Comparison of ENCODE assay signal across 10 cellular contexts in genomic region chr9:137243626-137244485, GRCh38. TPM values are rescaled to one million over a fixed set of nuclear protein-coding genes. Genes with fewer than 3 reads are reported as not detected.
DNase-seq lines count a peak whose midpoint lies in the region; ATAC-seq and TF ChIP-seq lines count a peak whose summit lies in the region.
"Had no signal": no experiment of that assay in that cellular context is flagged by ENCODE, and none has a peak within 500 bp of the region (broad histone marks: within the 10 kb centered on the region; RNA-seq: fewer than 3 reads in every experiment).

No MANE protein-coding gene starts in this region.

- H3K9me2 ChIP-seq in GM23338 (ENCODE audit: insufficient read depth) = no peaks in the 10 kb centered on the region

- WGBS in gastroesophageal sphincter (ENCODE audit: low coverage in 1 of 2), 2 donors = 68% methylated on average over 3 of the region's 15 CpGs; no CpG with 5 or more reads in 1 of the 2 donors
- 61 to 69% (median 61%) methylated on average over 15 of the region's 15 CpGs for WGBS in ovary, 3 donors

- H3K27ac ChIP-seq in GM23338 (ENCODE audit: low read depth) = 0 out of 2 replicates have a peak overlapping the region, but pooled peaks have one; percentile 26
- peak overlapping the region in 3 of 4 donors; percentile 4 to 99 (median 19) for H3K27ac ChIP-seq in gastroesophageal sphincter
- H3K27ac ChIP-seq in ovary = no peak overlapping the region
- H3K27ac ChIP-seq in colonic mucosa = no peak overlapping the region

- H3K4me1 Mint-ChIP-seq in CD14-positive monocyte (peaks cover 36% of the 10 kb centered on the region), GM23338 (peaks cover 30% of the 10 kb centered on the region)
- peaks cover 23% of the 10 kb centered on the region for H3K4me1 Mint-ChIP-seq in T-helper 1 cell treated with Interleukin-12 subunit alpha and Interleukin-12 subunit beta and Interleukin-4 antibody, amounts not matched to agents 30 μg/mL and 1 μg/mL, for 36 hours (ENCODE audit: low read depth)

- H3K27me3 Mint-ChIP-seq in CD14-positive monocyte (ENCODE audit: low read depth in 3 of 3) (peaks cover 2 to 4% (median 2%) of the 10 kb centered on the region in 3 donors), GM23338 (ENCODE audit: insufficient read depth, low read depth, poor library complexity) (peaks cover 24% of the 10 kb centered on the region)
- H3K27me3 Mint-ChIP-seq in T-helper 1 cell treated with Interleukin-12 subunit alpha and Interleukin-12 subunit beta and Interleukin-4 antibody, amounts not matched to agents 30 μg/mL and 1 μg/mL, for 36 hours (ENCODE audit: low read depth) = no peaks in the 10 kb centered on the region

- TF ChIP-seq POLR2A in gastroesophageal sphincter (IDR thresholded peaks at IDR 0.05) = peak in 1 of 2 donors; percentile 4
- TF ChIP-seq POLR2A in ovary (IDR thresholded peaks at IDR 0.05) = no peak

- H3K36me3 Mint-ChIP-seq in CD14-positive monocyte = peaks cover 15 to 18% of the 10 kb centered on the region in 2 donors
- peaks cover 31% of the 10 kb centered on the region for H3K36me3 Mint-ChIP-seq in GM23338 (ENCODE audit: low read depth)
- H3K36me3 Mint-ChIP-seq in T-helper 1 cell treated with Interleukin-12 subunit alpha and Interleukin-12 subunit beta and Interleukin-4 antibody, amounts not matched to agents 30 μg/mL and 1 μg/mL, for 36 hours (ENCODE audit: low read depth) = peaks cover 24% of the 10 kb centered on the region

- H3K4me3 Mint-ChIP-seq in CD14-positive monocyte (no peak overlapping the region), GM23338 (peak overlapping the region; percentile 86)
- peak overlapping the region; percentile 59 for H3K4me3 Mint-ChIP-seq in T-helper 1 cell treated with Interleukin-12 subunit alpha and Interleukin-12 subunit beta and Interleukin-4 antibody, amounts not matched to agents 30 μg/mL and 1 μg/mL, for 36 hours

- H3K27ac Mint-ChIP-seq in CD14-positive monocyte = peak overlapping the region in 5 of 7 donors; percentile 18 to 77 (median 57)
- peak overlapping the region; percentile 59 for H3K27ac Mint-ChIP-seq in GM23338
- peak overlapping the region; percentile 52 for H3K27ac Mint-ChIP-seq in T-helper 1 cell treated with Interleukin-12 subunit alpha and Interleukin-12 subunit beta and Interleukin-4 antibody, amounts not matched to agents 30 μg/mL and 1 μg/mL, for 36 hours

- no peak for TF ChIP-seq CTCF in CD14-positive monocyte (IDR thresholded peaks at IDR 0.05)
- no peak for TF ChIP-seq CTCF in GM23338 (conservative IDR thresholded peaks at IDR 0.05; ENCODE audit: low read depth in 2 of 2)
- TF ChIP-seq CTCF in gastroesophageal sphincter (IDR thresholded peaks at IDR 0.05) = no peak
- no peak for TF ChIP-seq CTCF in ovary (IDR thresholded peaks at IDR 0.05)
- no peak for TF ChIP-seq CTCF in colonic mucosa (IDR thresholded peaks at IDR 0.05)

- no peaks in the 10 kb centered on the region for H3K9me3 ChIP-seq in gastroesophageal sphincter
- H3K9me3 ChIP-seq in ovary = no peaks in the 10 kb centered on the region
- H3K9me3 ChIP-seq in colonic mucosa = no peaks in the 10 kb centered on the region

- H3K36me3 ChIP-seq in GM23338 (ENCODE audit: insufficient read depth) (no peaks in the 10 kb centered on the region), gastroesophageal sphincter (peaks cover 0 to 22% of the 10 kb centered on the region in 2 donors), ovary (no peaks in the 10 kb centered on the region), colonic mucosa (peaks cover 10% of the 10 kb centered on the region)

- H4K20me1 ChIP-seq in GM23338 (replicated peaks; ENCODE audit: insufficient read depth) = peaks cover 16% of the 10 kb centered on the region

- no peak for TF ChIP-seq EP300 in gastroesophageal sphincter (IDR thresholded peaks at IDR 0.05)
- no peak for TF ChIP-seq EP300 in ovary (IDR thresholded peaks at IDR 0.05)

- 0 out of 2 replicates have a peak, but pooled peaks cover 29% of the 10 kb centered on the region for H3F3A ChIP-seq in GM23338 (replicated peaks; ENCODE audit: low read depth)

- peak overlapping the region; percentile 26; the same call in 1 of the 2 replicates for H3K4me2 ChIP-seq in GM23338

- H3K27me3 ChIP-seq in GM23338 (ENCODE audit: insufficient read depth) (no peaks in the 10 kb centered on the region), gastroesophageal sphincter (no peaks in the 10 kb centered on the region), ovary (no peaks in the 10 kb centered on the region), colonic mucosa (no peaks in the 10 kb centered on the region)

- H3K4me3 ChIP-seq in GM23338 (no peak overlapping the region; the same call in 1 of the 2 replicates), gastroesophageal sphincter (no peak overlapping the region), ovary (no peak overlapping the region), colonic mucosa (no peak overlapping the region)

- peaks cover 18% of the 10 kb centered on the region; the same call in 1 of the 2 replicates for H3K4me1 ChIP-seq in GM23338 (ENCODE audit: insufficient read depth)
- H3K4me1 ChIP-seq in gastroesophageal sphincter = peaks cover 0 to 52% (median 27%) of the 10 kb centered on the region in 3 donors
- peaks cover 4% of the 10 kb centered on the region for H3K4me1 ChIP-seq in ovary (ENCODE audit: insufficient read depth)
- H3K4me1 ChIP-seq in colonic mucosa = peaks cover 13% of the 10 kb centered on the region

- intact Hi-C loops in CD14-positive monocyte (cut with micrococcal nuclease) = loop anchor here in 1 of 2 donors (5.0 kb wide), 1 partner anchor 42 kb away; the partner anchor contains the start of gene TPRN
- intact Hi-C loops in ovary (cut with DNase I) = no loop called here
- intact Hi-C loops in colonic mucosa (cut with DNase I) = no loop called here

- H3K9me3 Mint-ChIP-seq in CD14-positive monocyte (peaks cover 0 to 3% (median 0%) of the 10 kb centered on the region in 7 donors), GM23338 (no peaks in the 10 kb centered on the region)
- H3K9me3 Mint-ChIP-seq in T-helper 1 cell treated with Interleukin-12 subunit alpha and Interleukin-12 subunit beta and Interleukin-4 antibody, amounts not matched to agents 30 μg/mL and 1 μg/mL, for 36 hours = no peaks in the 10 kb centered on the region

- DNase-seq in CD14-positive monocyte (ENCODE audit: low spot score) (no peak), GM23338 (ENCODE audit: low spot score) (no peak), ovary (no peak), colonic mucosa (no peak)
- DNase-seq in NK-92 treated with Interleukin-12 subunit alpha and Interleukin-12 subunit beta, amount 100 ng/mL, for 24 hours (lab: John Stamatoyannopoulos, UW) = no peak
- DNase-seq: activated CD4-positive, alpha-beta T cell treated with anti-CD3 and anti-CD28 coated beads, Interleukin-2, amount 50 U/mL, for 4 hours; NCI-H1436 treated with DMSO at 0.1 percent for 48 hours had no signal

- ATAC-seq in GM23338 = no peak; the same call in 2 of the 3 replicates
- ATAC-seq in gastroesophageal sphincter = no peak
- ATAC-seq in HG02571 (IDR thresholded peaks at IDR 0.05; ENCODE audit: unreplicated experiment) = no peak

- peaks cover 27% of the 10 kb centered on the region for H3K79me2 ChIP-seq in GM23338 (replicated peaks; ENCODE audit: insufficient read depth)

- no peak overlapping the region for H2AFZ ChIP-seq in GM23338

- H3K9ac ChIP-seq in colonic mucosa (ENCODE audit: low read depth in 2 of 2, low read length in 2 of 2) = peak overlapping the region in 1 of 2 donors; percentile 30

TF ChIP-seq in GM23338, 12 proteins besides CTCF, POLR2A, EP300 and RAD21:
- peak; percentile 38 for TF ChIP-seq POLR2AphosphoS5 (IDR thresholded peaks at IDR 0.05; ENCODE audit: low read depth)
- no peak for TF ChIP-seq EZH2phosphoT487 (IDR thresholded peaks at IDR 0.05; ENCODE audit: unreplicated experiment)

RNA-seq across cellular contexts. Expression of gene TUBB4B, which starts 2.8 kb away (rescaled TPM):
- polyA plus RNA-seq in CD14-positive monocyte = 10 to 100 TPM; 58.1 to 70.8 TPM
- total RNA-seq in GM23338 (2014; rRNA removed; shearing (Covaris generic)) = 334 and 374 TPM in 2 replicates
- polyA plus RNA-seq in GM23338 (2016; fragmentation: Nextera tagmentation; extraction: Ambion mirVana) = 389 and 408 TPM in 2 replicates
- total RNA-seq in gastroesophageal sphincter = 100 to 1,000 TPM; 220 to 488 (median 265) TPM
- total RNA-seq in ovary = 100 to 1,000 TPM in 6 of 7 donors, 10 to 100 TPM in 1; 88.0 to 234 (median 175) TPM
- polyA plus RNA-seq in ovary = 10 to 100 TPM; 62.8 to 88.6 TPM
- total RNA-seq in colonic mucosa = 100 to 1,000 TPM; 303 to 779 TPM

RNA-seq across cellular contexts. Expression of gene STPG3, which starts 7.2 kb away (rescaled TPM):
- polyA plus RNA-seq in CD14-positive monocyte (not detected), GM23338 (2016; fragmentation: Nextera tagmentation; extraction: Ambion mirVana) (not detected in 2 replicates), ovary (not detected)
- total RNA-seq in GM23338 (2014; rRNA removed; shearing (Covaris generic)) = not detected in 2 replicates
- total RNA-seq in gastroesophageal sphincter (not detected), ovary (not detected), colonic mucosa (not detected)

RNA-seq across cellular contexts. Expression of gene NELFB, which starts 11.3 kb away (rescaled TPM):
- polyA plus RNA-seq in CD14-positive monocyte (10 to 100 TPM; 17.3 to 18.8 TPM), GM23338 (2016; fragmentation: Nextera tagmentation; extraction: Ambion mirVana) (30.0 and 31.2 TPM in 2 replicates), ovary (10 to 100 TPM; 10.9 to 50.8 TPM)
- total RNA-seq in GM23338 (2014; rRNA removed; shearing (Covaris generic)) = 79.5 and 97.3 TPM in 2 replicates
- total RNA-seq in gastroesophageal sphincter (10 to 100 TPM; 36.9 to 58.8 (median 45.2) TPM), ovary (10 to 100 TPM; 20.3 to 56.6 (median 44.5) TPM), colonic mucosa (10 to 100 TPM; 62.1 to 87.1 TPM)

RNA-seq across cellular contexts. Expression of gene SLC34A3, which starts 13.2 kb away (rescaled TPM):
- not detected for polyA plus RNA-seq in CD14-positive monocyte
- not detected in 2 replicates for total RNA-seq in GM23338 (2014; rRNA removed; shearing (Covaris generic))
- polyA plus RNA-seq in GM23338 (2016; fragmentation: Nextera tagmentation; extraction: Ambion mirVana) = not detected in 2 replicates
- not detected for total RNA-seq in gastroesophageal sphincter
- total RNA-seq in ovary = under 1 TPM in 2 of 7 donors, not detected in 5; 0.15 to 0.46 TPM
- polyA plus RNA-seq in ovary = not detected
- total RNA-seq in colonic mucosa = not detected

RNA-seq across cellular contexts. Expression of gene RNF224, which starts 16.6 kb away (rescaled TPM):
- not detected for polyA plus RNA-seq in CD14-positive monocyte
- 0.63 TPM in 1 of 2 replicates, not detected in the other for total RNA-seq in GM23338 (2014; rRNA removed; shearing (Covaris generic))
- not detected in 2 replicates for polyA plus RNA-seq in GM23338 (2016; fragmentation: Nextera tagmentation; extraction: Ambion mirVana)
- under 1 TPM in 1 of 4 donors, not detected in 3; 0.57 TPM for total RNA-seq in gastroesophageal sphincter
- under 1 TPM in 1 of 7 donors, not detected in 6; 0.92 TPM for total RNA-seq in ovary
- polyA plus RNA-seq in ovary = not detected
- total RNA-seq in colonic mucosa = not detected

Comparison
In these comparisons a context has a peak if more than half of its experiments do, and no peak if none do; other contexts are left out.
1. H3K4me3 Mint-ChIP-seq: peak in GM23338 (single experiment) and T-helper 1 cell treated with Interleukin-12 subunit alpha and Interleukin-12 subunit beta and Interleukin-4 antibody, amounts not matched to agents 30 μg/mL and 1 μg/mL, for 36 hours (single experiment); none in CD14-positive monocyte (0 of 2).
2. H3K27ac ChIP-seq: peak in GM23338 (single experiment) and gastroesophageal sphincter (3 of 4); none in ovary (0 of 2) and colonic mucosa (single experiment).
3. Peak in every context shown above with its lines, with median percentiles within 50 percentile points of each other: H3K27ac Mint-ChIP-seq.